Comparison of ENCODE assay signal across 1 cellular context in the genomic region with DNA sequence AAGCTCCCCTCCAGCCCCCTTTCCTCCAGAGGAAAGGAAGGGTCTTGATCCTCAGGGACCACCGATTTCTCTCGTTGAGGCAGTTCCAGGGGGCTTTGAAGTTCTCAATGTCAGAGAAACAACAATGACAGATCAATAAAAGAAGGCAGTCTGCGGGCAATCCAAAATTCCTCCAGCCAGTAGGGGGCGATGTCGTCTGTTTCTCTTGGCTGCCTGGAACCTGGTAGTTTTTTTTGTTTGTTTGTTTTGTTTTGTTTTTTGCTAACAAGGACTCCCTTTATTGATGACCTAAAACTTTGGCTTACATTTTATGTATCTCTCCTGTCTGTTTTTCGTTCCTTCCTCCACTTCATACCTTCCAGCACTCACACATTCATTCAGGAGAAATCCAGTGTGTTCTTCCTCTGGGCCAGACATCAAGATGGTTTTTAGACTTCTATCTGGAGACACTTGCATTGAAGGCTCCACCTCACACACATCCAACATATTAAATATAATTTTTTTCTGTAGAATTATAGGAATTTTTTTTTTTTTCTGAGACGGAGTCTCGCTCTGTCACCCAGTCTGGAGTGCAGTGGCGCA.
TF ChIP-seq lines count a peak whose summit lies in the region.

No MANE protein-coding gene starts in this region.

TF ChIP-seq in HCT116, 20 proteins besides CTCF, POLR2A, EP300 and RAD21 (continued from another document):
- TF ChIP-seq CBX3 (IDR thresholded peaks at IDR 0.05; ENCODE audit: low read depth) (no peak), ELF1 (IDR thresholded peaks at IDR 0.05; ENCODE audit: borderline replicate concordance, low read depth) (no peak), JUND (IDR thresholded peaks at IDR 0.05) (no peak), EZH2phosphoT487 (IDR thresholded peaks at IDR 0.05; ENCODE audit: borderline replicate concordance) (no peak)
- TF ChIP-seq, protein P1, sequence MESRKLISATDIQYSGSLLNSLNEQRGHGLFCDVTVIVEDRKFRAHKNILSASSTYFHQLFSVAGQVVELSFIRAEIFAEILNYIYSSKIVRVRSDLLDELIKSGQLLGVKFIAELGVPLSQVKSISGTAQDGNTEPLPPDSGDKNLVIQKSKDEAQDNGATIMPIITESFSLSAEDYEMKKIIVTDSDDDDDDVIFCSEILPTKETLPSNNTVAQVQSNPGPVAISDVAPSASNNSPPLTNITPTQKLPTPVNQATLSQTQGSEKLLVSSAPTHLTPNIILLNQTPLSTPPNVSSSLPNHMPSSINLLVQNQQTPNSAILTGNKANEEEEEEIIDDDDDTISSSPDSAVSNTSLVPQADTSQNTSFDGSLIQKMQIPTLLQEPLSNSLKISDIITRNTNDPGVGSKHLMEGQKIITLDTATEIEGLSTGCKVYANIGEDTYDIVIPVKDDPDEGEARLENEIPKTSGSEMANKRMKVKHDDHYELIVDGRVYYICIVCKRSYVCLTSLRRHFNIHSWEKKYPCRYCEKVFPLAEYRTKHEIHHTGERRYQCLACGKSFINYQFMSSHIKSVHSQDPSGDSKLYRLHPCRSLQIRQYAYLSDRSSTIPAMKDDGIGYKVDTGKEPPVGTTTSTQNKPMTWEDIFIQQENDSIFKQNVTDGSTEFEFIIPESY (IDR thresholded peaks at IDR 0.05; ENCODE audit: extremely low read depth, insufficient replicate concordance, low read length), result no peak
- TF ChIP-seq, protein P2, sequence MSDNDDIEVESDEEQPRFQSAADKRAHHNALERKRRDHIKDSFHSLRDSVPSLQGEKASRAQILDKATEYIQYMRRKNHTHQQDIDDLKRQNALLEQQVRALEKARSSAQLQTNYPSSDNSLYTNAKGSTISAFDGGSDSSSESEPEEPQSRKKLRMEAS (IDR thresholded peaks at IDR 0.05), result no peak
TF ChIP-seq in HCT116: peak in this region for 0.
